In the genomic region with DNA sequence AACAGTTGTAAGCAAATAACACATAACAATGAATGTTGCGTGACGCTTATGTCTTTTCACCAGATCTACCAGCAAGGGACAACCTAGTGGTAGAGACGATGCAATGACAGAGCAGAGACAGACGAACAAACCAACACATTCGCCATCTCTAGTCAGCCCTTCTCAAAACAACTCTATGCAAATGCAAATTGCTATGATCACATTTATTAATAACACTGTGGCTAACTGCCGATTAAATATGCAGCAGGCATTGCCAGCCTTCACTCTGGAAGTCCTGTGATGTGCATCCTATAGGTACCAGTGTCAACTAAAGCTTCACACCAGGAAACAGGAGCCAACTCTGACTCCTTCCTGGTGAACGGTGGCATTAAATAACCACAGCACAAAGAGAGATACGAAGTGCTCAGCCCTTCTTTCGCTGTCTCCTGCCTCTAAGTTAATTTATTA, we compare ENCODE assay signal across 1 cellular context.
TF ChIP-seq lines count a peak whose summit lies in the region.

No MANE protein-coding gene starts in this region.

TF ChIP-seq in HepG2, 621 proteins besides CTCF, POLR2A, EP300 and RAD21 (continued from another document):
- TF ChIP-seq, protein P1, sequence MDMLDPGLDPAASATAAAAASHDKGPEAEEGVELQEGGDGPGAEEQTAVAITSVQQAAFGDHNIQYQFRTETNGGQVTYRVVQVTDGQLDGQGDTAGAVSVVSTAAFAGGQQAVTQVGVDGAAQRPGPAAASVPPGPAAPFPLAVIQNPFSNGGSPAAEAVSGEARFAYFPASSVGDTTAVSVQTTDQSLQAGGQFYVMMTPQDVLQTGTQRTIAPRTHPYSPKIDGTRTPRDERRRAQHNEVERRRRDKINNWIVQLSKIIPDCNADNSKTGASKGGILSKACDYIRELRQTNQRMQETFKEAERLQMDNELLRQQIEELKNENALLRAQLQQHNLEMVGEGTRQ (IDR thresholded peaks at IDR 0.05; ENCODE audit: low read depth, low read length), result no peak
- TF ChIP-seq, protein P1 (CRISPR knock-in tag; IDR thresholded peaks at IDR 0.05; ENCODE audit: borderline replicate concordance), result no peak
- no peak for TF ChIP-seq ZFP36L1 (CRISPR knock-in tag; IDR thresholded peaks at IDR 0.05)
- TF ChIP-seq ZBTB42 (CRISPR knock-in tag; IDR thresholded peaks at IDR 0.05), result no peak
